ENCODE assay signal across 6 cellular contexts in the genomic region with DNA sequence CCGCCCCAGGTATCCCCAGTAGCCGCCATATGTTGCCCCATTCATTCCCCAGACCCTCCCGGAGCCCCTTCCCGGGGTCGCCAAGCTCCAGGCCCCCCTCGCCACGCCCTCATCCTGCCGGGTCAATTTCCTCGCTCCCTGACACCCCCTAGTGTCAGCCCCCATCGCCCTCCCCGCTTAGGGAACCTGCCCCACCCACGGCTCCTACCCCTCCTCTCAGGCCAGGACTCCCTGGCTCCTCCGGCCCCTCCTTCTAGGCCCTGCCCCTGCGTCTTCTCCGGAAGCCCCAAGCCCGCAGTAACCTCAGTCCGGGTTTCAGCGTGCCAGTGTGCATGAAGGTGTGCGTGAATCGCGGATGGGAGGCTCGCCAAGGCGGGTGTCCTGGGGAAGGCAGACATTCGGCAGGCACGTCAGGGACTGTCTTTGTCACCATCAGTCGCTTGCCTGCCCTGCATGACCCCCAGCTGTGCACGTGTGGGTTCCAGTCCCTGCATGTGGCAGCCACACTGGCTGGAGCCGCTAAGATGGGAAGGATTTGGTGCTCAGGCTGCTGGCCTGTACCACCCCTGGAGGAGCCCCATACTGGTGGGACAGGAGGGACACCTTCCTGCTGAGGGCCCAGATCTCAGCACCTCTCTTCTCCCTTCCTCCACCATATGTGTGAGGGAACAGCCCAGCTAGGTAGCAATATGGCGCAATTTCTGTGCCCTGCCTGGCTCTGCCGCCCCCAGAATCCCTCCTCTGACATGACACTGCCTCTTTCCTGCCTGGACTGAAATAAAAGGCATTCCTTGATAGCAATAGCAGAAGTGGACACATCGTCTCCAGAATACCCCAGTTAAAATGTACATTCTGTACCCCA. TPM values are rescaled to one million over a fixed set of nuclear protein-coding genes. Genes with fewer than 3 reads are reported as not detected.
A peak's percentile ranks its signal among the peaks of the same experiment; 100 is the strongest.
DNase-seq lines count a peak whose midpoint lies in the region; ATAC-seq and TF ChIP-seq lines count a peak whose summit lies in the region.

No MANE protein-coding gene starts in this region.

- no peaks in the 10 kb centered on the region for H3K9me2 ChIP-seq in SU-DHL-6 (replicated peaks; ENCODE audit: insufficient read depth, low read length)

- H3K36me3 ChIP-seq in ACC112 (ENCODE audit: insufficient read depth, low read length) (no peaks in the 10 kb centered on the region), SU-DHL-6 (ENCODE audit: low read length) (no peaks in the 10 kb centered on the region), heart right ventricle (no peaks in the 10 kb centered on the region), thymus (ENCODE audit: control insufficient read depth, insufficient read depth) (no peaks in the 10 kb centered on the region)

- no peak for DNase-seq in heart right ventricle
- DNase-seq in GM10248 (ENCODE audit: extremely low spot score) = no peak

- intact Hi-C loops in heart right ventricle (cut with DNase I) = no loop called here

- no peaks in the 10 kb centered on the region for H4K20me1 ChIP-seq in SU-DHL-6 (ENCODE audit: low read depth, low read length)

- H3K9me3 ChIP-seq in SU-DHL-6 (ENCODE audit: insufficient read depth, low read length) (no peaks in the 10 kb centered on the region), heart right ventricle (no peaks in the 10 kb centered on the region), thymus (ENCODE audit: control insufficient read depth) (no peaks in the 10 kb centered on the region)

- CTCF ChIA-PET in GM10248 (lab: Yijun Ruan, JAX) = interaction anchor here (2.0 to 12.6 kb wide), 3 partner anchors 10 to 83 kb away, joined by 4 to 186 read pairs (median 70); partner anchors contain the start of gene CCDC9B

- peaks cover 4% of the 10 kb centered on the region; the same call in 1 of the 2 replicates for H3K27me3 ChIP-seq in ACC112 (ENCODE audit: insufficient read depth, low read length)
- H3K27me3 ChIP-seq in SU-DHL-6 (ENCODE audit: low read length) = no peaks in the 10 kb centered on the region
- H3K27me3 ChIP-seq in heart right ventricle = peaks cover 0 to 4% (median 0%) of the 10 kb centered on the region in 7 donors
- no peaks in the 10 kb centered on the region for H3K27me3 ChIP-seq in thymus (ENCODE audit: control insufficient read depth, insufficient read depth)

- H3F3A ChIP-seq in SU-DHL-6 (ENCODE audit: insufficient read depth) = no peaks in the 10 kb centered on the region

- peak overlapping the region; percentile 49 for H3K9ac ChIP-seq in SU-DHL-6 (ENCODE audit: low read length)

- peaks cover 9% of the 10 kb centered on the region for H3K4me1 ChIP-seq in ACC112 (ENCODE audit: control insufficient read depth, insufficient read depth, low read length, unreplicated experiment)
- peaks cover 4 to 27% (median 17%) of the 10 kb centered on the region in 9 donors for H3K4me1 ChIP-seq in heart right ventricle
- H3K4me1 ChIP-seq in thymus (ENCODE audit: control insufficient read depth, insufficient read depth, low read length) = peaks cover 5% of the 10 kb centered on the region

- TF ChIP-seq CTCF in SU-DHL-6 (IDR thresholded peaks at IDR 0.05; ENCODE audit: insufficient read depth, low read length, poor library complexity, severe bottlenecking) = peak; percentile 29
- TF ChIP-seq CTCF in heart right ventricle (IDR thresholded peaks at IDR 0.05) = peak in 5 of 9 donors; percentile 6 to 34 (median 12)
- no peak for TF ChIP-seq CTCF in GM10248 (IDR thresholded peaks at IDR 0.05; ENCODE audit: control extremely low read depth, extremely low read depth, low read depth, missing control alignments)

- ATAC-seq in GM21619 (IDR thresholded peaks at IDR 0.05; ENCODE audit: unreplicated experiment) = peak; percentile 21
- ATAC-seq in heart right ventricle = peak in 7 of 8 donors; percentile 6 to 42 (median 18)

- peak overlapping the region; percentile 74 for H3K4me3 ChIP-seq in ACC112 (ENCODE audit: low read depth, low read length)
- peak overlapping the region; percentile 78 for H3K4me3 ChIP-seq in SU-DHL-6 (ENCODE audit: insufficient read depth, low read length, poor library complexity, severe bottlenecking)
- H3K4me3 ChIP-seq in heart right ventricle = peak overlapping the region in 9 of 10 donors; percentile 40 to 80 (median 59)
- peak overlapping the region; percentile 73 for H3K4me3 ChIP-seq in thymus (ENCODE audit: low read length)

- H2AFZ ChIP-seq in ACC112 (ENCODE audit: low read length, unreplicated experiment) (no peak overlapping the region), SU-DHL-6 (ENCODE audit: low read depth, low read length, severe bottlenecking) (peak overlapping the region; percentile 72)

- WGBS in heart right ventricle, 2 donors = 11 to 13% methylated on average over 31 of the region's 31 CpGs
- 14% methylated on average over 31 of the region's 31 CpGs for WGBS in thymus

- H3K27ac ChIP-seq in ACC112 (ENCODE audit: low read depth, low read length) = no peak overlapping the region
- no peak overlapping the region for H3K27ac ChIP-seq in SU-DHL-6 (ENCODE audit: low read depth, low read length)
- no peak overlapping the region for H3K27ac ChIP-seq in heart right ventricle
- no peak overlapping the region for H3K27ac ChIP-seq in thymus (ENCODE audit: low read depth)

- POLR2A ChIA-PET in GM10248 (lab: Yijun Ruan, JAX) = interaction anchor here (0.6 kb wide), 1 partner anchor 276 kb away, joined by 5 read pairs; no protein-coding TSS in a partner anchor

- peak overlapping the region; percentile 58 for H3K4me2 ChIP-seq in SU-DHL-6 (ENCODE audit: low read depth, low read length, poor library complexity, severe bottlenecking)

- H3K79me2 ChIP-seq in ACC112 (ENCODE audit: control insufficient read depth, insufficient read depth, low read length, unreplicated experiment) = no peaks in the 10 kb centered on the region
- no peaks in the 10 kb centered on the region for H3K79me2 ChIP-seq in SU-DHL-6 (ENCODE audit: insufficient read depth, low read length)

RNA-seq across cellular contexts. Expression of gene DISP2, which starts 0.7 kb away (rescaled TPM):
- total RNA-seq in heart right ventricle = 1 to 10 TPM in 2 of 10 donors, under 1 TPM in 8; 0.08 to 1.3 (median 0.71) TPM
- polyA plus RNA-seq in heart right ventricle = 1 to 10 TPM in 1 of 2 donors, under 1 TPM in 1; 0.16 to 2.7 TPM
- 0.55 TPM for polyA plus RNA-seq in thymus

RNA-seq across cellular contexts. Expression of gene PHGR1, which starts 7.9 kb away (rescaled TPM):
- not detected for total RNA-seq in heart right ventricle
- polyA plus RNA-seq in heart right ventricle (not detected), thymus (4.5 TPM)

RNA-seq across cellular contexts. Expression of gene CCDC9B, which starts 18.0 kb away (rescaled TPM):
- 100 to 1,000 TPM; 113 to 190 (median 151) TPM for total RNA-seq in heart right ventricle
- polyA plus RNA-seq in heart right ventricle (10 to 100 TPM; 13.0 to 97.4 TPM), thymus (3.6 TPM)

RNA-seq across cellular contexts. Expression of gene KNSTRN, which starts 23.8 kb away (rescaled TPM):
- 10 to 100 TPM in 3 of 10 donors, 1 to 10 TPM in 7; 5.3 to 16.0 (median 8.3) TPM for total RNA-seq in heart right ventricle
- polyA plus RNA-seq in heart right ventricle = 10 to 100 TPM in 1 of 2 donors, 1 to 10 TPM in 1; 8.2 to 13.1 TPM
- 12.5 TPM for polyA plus RNA-seq in thymus

RNA-seq across cellular contexts. Expression of gene INAFM2, which starts 35.2 kb away (rescaled TPM):
- 10 to 100 TPM; 32.5 to 63.9 (median 40.9) TPM for total RNA-seq in heart right ventricle
- polyA plus RNA-seq in heart right ventricle (10 to 100 TPM; 19.8 to 56.1 TPM), thymus (12.8 TPM)
